ENCODE assay signal across 8 cellular contexts in genomic region chr20:44909872-44910689, GRCh38. TPM values are rescaled to one million over a fixed set of nuclear protein-coding genes. Genes with fewer than 3 reads are reported as not detected.
DNase-seq lines count a peak whose midpoint lies in the region; ATAC-seq and TF ChIP-seq lines count a peak whose summit lies in the region.

PABPC1L (plus strand) TSS chr20:44910060; CDS start chr20:44910144, 84 bp downstream.

- DNase-seq in NCI-H2081 (lab: John Stamatoyannopoulos, UW) (peak; percentile 51 to 77), NCI-H2081 treated with DMSO at 0.1 percent for 48 hours (lab: John Stamatoyannopoulos, UW) (no peak), NCI-H2227 (lab: John Stamatoyannopoulos, UW; ENCODE audit: unreplicated experiment) (peak; percentile 86), chondrocyte (ENCODE audit: low spot score) (peak; percentile 90), left kidney (ENCODE audit: low read depth, low spot score) (peak; percentile 92)
- peak; percentile 61 to 70 for DNase-seq in activated CD4-positive, alpha-beta T cell treated with anti-CD3 and anti-CD28 coated beads for 24 hours (ENCODE audit: low read depth in 2 of 2)
- peak; percentile 75 for DNase-seq in stimulated activated CD4-positive, alpha-beta T cell treated with anti-CD3 and anti-CD28 coated beads, Interleukin-2, amount 100 ng/mL, for 4 hours (ENCODE audit: low read depth)

- H3K4me1 Mint-ChIP-seq in chondrocyte (ENCODE audit: low read depth), result peaks cover 24% of the 10 kb centered on the region

- H3K27me3 Mint-ChIP-seq in chondrocyte (ENCODE audit: low read depth), result no peaks in the 10 kb centered on the region

- no peaks in the 10 kb centered on the region for H3K9me3 Mint-ChIP-seq in chondrocyte (ENCODE audit: low read depth)

- TF ChIP-seq CTCF in chondrocyte (IDR thresholded peaks at IDR 0.05), result no peak

- H3K36me3 Mint-ChIP-seq in chondrocyte (ENCODE audit: low read depth), result peaks cover 27% of the 10 kb centered on the region

- peak; percentile 58 for ATAC-seq in HG03025 (IDR thresholded peaks at IDR 0.05; ENCODE audit: low FRiP score, unreplicated experiment)

- H3K27ac Mint-ChIP-seq in chondrocyte (ENCODE audit: unreplicated experiment), result peak within 1 kb of the TSS; percentile 71

- H3K4me3 Mint-ChIP-seq in chondrocyte (ENCODE audit: unreplicated experiment), result peak within 1 kb of the TSS; percentile 83

RNA-seq across cellular contexts. Expression of gene PABPC1L, which starts in this region (rescaled TPM):
- total RNA-seq in chondrocyte, result 31.4 to 39.3 TPM (median 31.9 TPM) in 3 replicates
